9 cellular contexts compared by ENCODE assay signal in genomic region chr12:110563702-110564470, GRCh38. TPM values are rescaled to one million over a fixed set of nuclear protein-coding genes. Genes with fewer than 3 reads are reported as not detected.
DNase-seq lines count a peak whose midpoint lies in the region; ATAC-seq and TF ChIP-seq lines count a peak whose summit lies in the region.
"Had no signal": no experiment of that assay in that cellular context is flagged by ENCODE, and none has a peak within 500 bp of the region (broad histone marks: within the 10 kb centered on the region; RNA-seq: fewer than 3 reads in every experiment).

No MANE protein-coding gene starts in this region.

- H3K27ac Mint-ChIP-seq in chondrocyte (ENCODE audit: unreplicated experiment): peak overlapping the region; percentile 59
- H3K27ac Mint-ChIP-seq in glutamatergic neuron (ENCODE audit: unreplicated experiment): no peak overlapping the region

- H3K9me3 Mint-ChIP-seq in chondrocyte (ENCODE audit: low read depth) (no peaks in the 10 kb centered on the region), glutamatergic neuron (ENCODE audit: unreplicated experiment) (no peaks in the 10 kb centered on the region)

- H3K4me3 Mint-ChIP-seq in chondrocyte (ENCODE audit: unreplicated experiment): no peak overlapping the region
- H3K4me3 Mint-ChIP-seq in glutamatergic neuron (ENCODE audit: unreplicated experiment): no peak overlapping the region

- H3K4me1 Mint-ChIP-seq in chondrocyte (ENCODE audit: low read depth) (peaks cover 47% of the 10 kb centered on the region), glutamatergic neuron (ENCODE audit: low read depth, unreplicated experiment) (peaks cover 6% of the 10 kb centered on the region)

- peaks cover 38% of the 10 kb centered on the region for H3K4me1 ChIP-seq in muscle layer of colon (ENCODE audit: insufficient read depth, low read length)

- H3K27me3 ChIP-seq in muscle layer of colon (ENCODE audit: control insufficient read depth in 1 of 2, insufficient read depth in 2 of 2, low read length in 2 of 2): no peaks in the 10 kb centered on the region

- no peak for ATAC-seq in HG02938 (IDR thresholded peaks at IDR 0.05; ENCODE audit: unreplicated experiment)

- no peaks in the 10 kb centered on the region for H3K36me3 ChIP-seq in muscle layer of colon (ENCODE audit: insufficient read depth, low read length)

- no peaks in the 10 kb centered on the region for H3K27me3 Mint-ChIP-seq in chondrocyte (ENCODE audit: low read depth)
- peaks cover 2% of the 10 kb centered on the region for H3K27me3 Mint-ChIP-seq in glutamatergic neuron (ENCODE audit: unreplicated experiment)

- no peak overlapping the region for H3K4me3 ChIP-seq in muscle layer of colon (ENCODE audit: low read depth in 1 of 2, low read length in 2 of 2)

- H3K27ac ChIP-seq in muscle layer of colon (ENCODE audit: low read depth, low read length): peak overlapping the region; percentile 40

- peak; percentile 55 for DNase-seq in AG09319 (ENCODE audit: extremely low read depth, low read depth)
- peak; percentile 75 for DNase-seq in NCI-H69 (lab: John Stamatoyannopoulos, UW)
- DNase-seq in chondrocyte (ENCODE audit: low spot score): no peak
- DNase-seq in glutamatergic neuron: no peak
- DNase-seq in inferior parietal cortex (ENCODE audit: extremely low spot score): no peak
- no peak for DNase-seq in MV-4-11 (lab: John Stamatoyannopoulos, UW)
- DNase-seq: activated effector memory CD4-positive, alpha-beta T cell treated with Interleukin-2 at 50 U/mL for 16 hours had no signal

- H3K9me3 ChIP-seq in muscle layer of colon (ENCODE audit: low read length): no peaks in the 10 kb centered on the region

- H3K36me3 Mint-ChIP-seq in chondrocyte (ENCODE audit: low read depth) (no peaks in the 10 kb centered on the region), glutamatergic neuron (ENCODE audit: unreplicated experiment) (no peaks in the 10 kb centered on the region)

- TF ChIP-seq CTCF in AG09319 (IDR thresholded peaks at IDR 0.05; ENCODE audit: low read depth, low read length) (no peak), chondrocyte (IDR thresholded peaks at IDR 0.05) (no peak), glutamatergic neuron (IDR thresholded peaks at IDR 0.05; ENCODE audit: partially characterized antibody, unreplicated experiment) (no peak)

- no peak overlapping the region for H3K9ac ChIP-seq in muscle layer of colon (ENCODE audit: low read length)

RNA-seq across cellular contexts. Expression of gene PPTC7, which starts 19.2 kb away (rescaled TPM):
- total RNA-seq in chondrocyte (10.9 to 15.3 TPM (median 13.9 TPM) in 3 replicates), glutamatergic neuron (ENCODE audit: unreplicated experiment) (11.4 TPM)

RNA-seq across cellular contexts. Expression of gene TCTN1, which starts 50.0 kb away (rescaled TPM):
- 32.9 to 55.1 TPM (median 37.1 TPM) in 3 replicates for total RNA-seq in chondrocyte
- total RNA-seq in glutamatergic neuron (ENCODE audit: unreplicated experiment): 21.8 TPM

Comparison
In these comparisons a context has a peak if more than half of its experiments do, and no peak if none do; other contexts are left out.
1. DNase-seq: peak in AG09319 (single experiment) and NCI-H69 (single experiment); none in chondrocyte (single experiment), glutamatergic neuron (single experiment), inferior parietal cortex (single experiment) and MV-4-11 (single experiment).